Comparison of ENCODE assay signal across 21 cellular contexts in the genomic region with DNA sequence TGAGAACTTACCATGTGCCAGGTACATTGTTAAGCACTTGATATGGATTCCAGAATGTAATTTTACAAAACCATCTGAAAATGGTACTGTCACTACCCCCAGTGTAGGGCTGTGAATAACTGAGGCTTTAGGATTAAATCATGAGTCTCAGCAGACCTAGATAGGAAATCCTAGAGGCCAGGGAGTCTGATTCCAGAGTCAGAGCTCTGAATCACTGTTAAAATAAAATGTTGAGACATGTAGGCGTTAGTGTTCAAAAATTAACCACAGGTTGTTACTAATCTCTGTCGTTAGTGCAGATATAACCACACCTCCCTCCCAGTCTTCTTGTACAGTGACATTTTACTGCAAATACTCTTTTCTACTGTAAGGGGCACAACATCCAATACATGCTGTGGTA.
DNase-seq lines count a peak whose midpoint lies in the region; TF ChIP-seq lines count a peak whose summit lies in the region.
"Had no signal": no experiment of that assay in that cellular context is flagged by ENCODE, and none has a peak within 500 bp of the region (broad histone marks: within the 10 kb centered on the region; RNA-seq: fewer than 3 reads in every experiment).

No MANE protein-coding gene starts in this region.

- peak; percentile 62 for DNase-seq in Caki2 (ENCODE audit: low read depth)
- DNase-seq in NOMO-1 treated with DMSO at 0.1 percent for 48 hours (lab: John Stamatoyannopoulos, UW; ENCODE audit: unreplicated experiment), result peak; percentile 62
- DNase-seq in astrocyte of the hippocampus (ENCODE audit: low read depth, low spot score), result peak; percentile 41
- DNase-seq in kidney epithelial cell (ENCODE audit: low read depth), result peak; percentile 39
- DNase-seq in activated CD4-positive, CD25-positive, alpha-beta regulatory T cell treated with anti-CD3 and anti-CD28 coated beads, Interleukin-2, amount 50 U/mL, for 72 hours, result no peak
- no peak for DNase-seq in NK-92 (lab: John Stamatoyannopoulos, UW; ENCODE audit: unreplicated experiment)
- DNase-seq in NCI-H82 (lab: John Stamatoyannopoulos, UW), result no peak
- DNase-seq in medulla oblongata (ENCODE audit: extremely low spot score), result no peak
- DNase-seq: ACHN; activated CD4-positive, alpha-beta T cell treated with anti-CD3 and anti-CD28 coated beads, Interleukin-2, amount 10 ng/mL, durations not matched to agents 7 days and 5 days; activated CD8-positive, alpha-beta memory T cell treated with anti-CD3 and anti-CD28 coated beads, Interleukin-2, amount 50 U/mL, for 4 hours; activated effector memory CD4-positive, alpha-beta T cell treated with Interleukin-2 at 50 U/mL for 16 hours; anterior cingulate cortex; CD4-positive, CD25-positive, alpha-beta regulatory T cell; DMS53; NCI-H146; NCI-H774; spleen; stimulated activated CD4-positive, alpha-beta T cell treated with anti-CD3 and anti-CD28 coated beads, Interleukin-4, amount 100 ng/mL, for 4 hours; T-cell had no signal

- H3K4me3 ChIP-seq in kidney epithelial cell (ENCODE audit: low read depth, low read length), result no peak overlapping the region
- H3K4me3 ChIP-seq: coronary artery, spleen had no signal

- H3K36me3 ChIP-seq in kidney epithelial cell (ENCODE audit: control insufficient read depth, insufficient read depth, low read length), result no peaks in the 10 kb centered on the region
- H3K36me3 ChIP-seq: spleen had no signal

- H3K27me3 ChIP-seq in kidney epithelial cell (ENCODE audit: control insufficient read depth, insufficient read depth, low read length), result no peaks in the 10 kb centered on the region
- H3K27me3 ChIP-seq: spleen had no signal

- TF ChIP-seq CTCF in kidney epithelial cell (IDR thresholded peaks at IDR 0.05; ENCODE audit: insufficient read depth, low read length, poor library complexity, severe bottlenecking), result no peak

- in situ Hi-C loops in Caki2 (cut with HindIII; ENCODE audit: low pct_unique_long_range_greater_than_20kb, low sequenced_read_pairs), result no loop called here

Comparison
In these comparisons a context has a peak if more than half of its experiments do, and no peak if none do; other contexts are left out.
1. DNase-seq: peak in Caki2 (single experiment), NOMO-1 treated with DMSO at 0.1 percent for 48 hours (single experiment), astrocyte of the hippocampus (single experiment) and kidney epithelial cell (single experiment); none in activated CD4-positive, CD25-positive, alpha-beta regulatory T cell treated with anti-CD3 and anti-CD28 coated beads, Interleukin-2, amount 50 U/mL, for 72 hours (single experiment), NK-92 (single experiment), NCI-H82 (single experiment) and medulla oblongata (single experiment).